28 cellular contexts compared by ENCODE assay signal in genomic region chr2:144407262-144407661, GRCh38.
"Had no signal": no experiment of that assay in that cellular context is flagged by ENCODE, and none has a peak within 500 bp of the region (broad histone marks: within the 10 kb centered on the region; RNA-seq: fewer than 3 reads in every experiment).

No MANE protein-coding gene starts in this region.

- H3K27me3 ChIP-seq: MG63, SJCRH30 had no signal

- H3K27ac ChIP-seq: SJCRH30, WERI-Rb-1 had no signal

- FAIRE-seq: bronchial epithelial cell had no signal

- ATAC-seq: activated CD8-positive, alpha-beta memory T cell treated with anti-CD3 and anti-CD28 coated beads, Interleukin-2, amount 10 ng/mL, durations not matched to agents 7 days and 5 days; activated naive CD8-positive, alpha-beta T cell treated with anti-CD3 and anti-CD28 coated beads, Interleukin-2, amount 50 U/mL, for 24 hours; Panc1 had no signal

- H3K9me3 ChIP-seq: MG63, SJCRH30 had no signal

- DNase-seq: activated CD4-positive, alpha-beta memory T cell treated with anti-CD3 and anti-CD28 coated beads, Interleukin-2, amount 10 ng/mL, durations not matched to agents 7 days and 5 days; activated CD4-positive, alpha-beta T cell treated with anti-CD3 and anti-CD28 coated beads for 1 hour; activated CD4-positive, alpha-beta T cell treated with anti-CD3 and anti-CD28 coated beads for 48 hours; activated CD4-positive, CD25-positive, alpha-beta regulatory T cell; activated CD8-positive, alpha-beta memory T cell treated with anti-CD3 and anti-CD28 coated beads for 24 hours; activated CD8-positive, alpha-beta memory T cell treated with anti-CD3 and anti-CD28 coated beads, Interleukin-2, amount 10 ng/mL, durations not matched to agents 7 days and 5 days; activated CD8-positive, alpha-beta memory T cell treated with anti-CD3 and anti-CD28 coated beads, Interleukin-2, amount 50 U/mL, for 48 hours; activated effector memory CD4-positive, alpha-beta T cell treated with Interleukin-2 at 50 U/mL for 16 hours; activated naive CD4-positive, alpha-beta T cell treated with anti-CD3 and anti-CD28 coated beads, Interleukin-2, amount 10 ng/mL, durations not matched to agents 7 days and 5 days; activated naive CD8-positive, alpha-beta T cell treated with anti-CD3 and anti-CD28 coated beads, Interleukin-2, amount 50 U/mL, for 24 hours; activated T-cell treated with anti-CD3 and anti-CD28 coated beads, Interleukin-2, amount 50 U/mL, for 48 hours; anterior cingulate cortex; central memory CD4-positive, alpha-beta T cell; Kasumi-1; MG63; NCI-H1092 treated with DMSO at 0.1 percent for 48 hours; NCI-H1417 treated with DMSO at 0.1 percent for 48 hours; NCI-H187 treated with DMSO at 0.1 percent for 48 hours; NCI-H2081; NCI-H345; NCI-H524 treated with DMSO at 0.1 percent for 48 hours; SHP77; SJCRH30; T1000; WERI-Rb-1 had no signal

- H3K36me3 ChIP-seq: WERI-Rb-1 had no signal

- H3K4me3 ChIP-seq: MG63, SJCRH30, SK-N-MC had no signal
